1 cellular context compared by ENCODE assay signal in genomic region chr2:224091671-224092070, GRCh38. TPM values are rescaled to one million over a fixed set of nuclear protein-coding genes. Genes with fewer than 3 reads are reported as not detected.
"Had no signal": no experiment of that assay in that cellular context is flagged by ENCODE, and none has a peak within 500 bp of the region (broad histone marks: within the 10 kb centered on the region; RNA-seq: fewer than 3 reads in every experiment).

No MANE protein-coding gene starts in this region.

RNA-seq across cellular contexts. Expression of gene SERPINE2, which starts 52.6 kb away (rescaled TPM):
- total RNA-seq: OCI-LY7 had no signal
